In genomic region chr19:49592486-49593232, GRCh38 we compare ENCODE assay signal across 8 cellular contexts. TPM values are rescaled to one million over a fixed set of nuclear protein-coding genes. Genes with fewer than 3 reads are reported as not detected.
DNase-seq lines count a peak whose midpoint lies in the region; ATAC-seq and TF ChIP-seq lines count a peak whose summit lies in the region.

No MANE protein-coding gene starts in this region.

- no peaks in the 10 kb centered on the region for H3K9me3 Mint-ChIP-seq in central memory CD8-positive, alpha-beta T cell

- TSS peak; percentile 70 for BruUV-seq in PC-9 (replicated peaks; lab: Mats Ljungman, UMichigan)

- POLR2A ChIA-PET in PC-9 (lab: Charles Lee; ENCODE audit: unreplicated experiment), result interaction anchor here (0.6 to 1.7 kb wide), 5 partner anchors 12 to 322 kb away, joined by 5 to 70 read pairs (median 14); partner anchors contain the start of genes NOSIP, PRRG2, RRAS and SCAF1

- peaks cover 44% of the 10 kb centered on the region for H3K4me1 Mint-ChIP-seq in central memory CD8-positive, alpha-beta T cell

- intact Hi-C loops in PC-9 (cut with micrococcal nuclease; ENCODE audit: unreplicated experiment), result loop anchor here (2.0 kb wide), 1 partner anchor 72 kb away; the partner anchor contains the start of genes BCL2L12 and IRF3

- H2AFZ ChIP-seq in PC-9, result peak overlapping the region; percentile 41; the same call in 1 of the 2 replicates

- H3K27ac ChIP-seq in PC-9, result peak overlapping the region; percentile 35; the same call in 1 of the 2 replicates

- TF ChIP-seq CTCF in PC-9 (conservative IDR thresholded peaks at IDR 0.05), result no peak

- H3K79me2 ChIP-seq in PC-9 (ENCODE audit: low read depth), result peaks cover 46% of the 10 kb centered on the region

- peaks cover 37% of the 10 kb centered on the region for H3F3A ChIP-seq in PC-9 (ENCODE audit: insufficient read depth, low read depth)

- peak overlapping the region; percentile 88 for H3K4me3 Mint-ChIP-seq in central memory CD8-positive, alpha-beta T cell

- no peaks in the 10 kb centered on the region for H3K9me3 ChIP-seq in PC-9 (ENCODE audit: insufficient read depth, low read depth)
- no peaks in the 10 kb centered on the region for H3K9me3 ChIP-seq in mononuclear cell (ENCODE audit: low read depth, low read length)

- H3K4me1 ChIP-seq in PC-9 (replicated peaks; ENCODE audit: insufficient read depth) (peaks cover 9% of the 10 kb centered on the region; the same call in 1 of the 2 replicates), mononuclear cell (ENCODE audit: insufficient read depth, low read length) (peaks cover 20% of the 10 kb centered on the region)

- CTCF ChIA-PET in PC-9 (lab: Charles Lee), result interaction anchor here (0.7 kb wide), 1 partner anchor 75 kb away, joined by 13 read pairs; no protein-coding TSS in a partner anchor

- DNase-seq in activated T-cell treated with anti-CD3 and anti-CD28 coated beads for 48 hours (ENCODE audit: low read depth) (peak; percentile 15), activated T-cell treated with anti-CD3 and anti-CD28 coated beads for 4 hours (no peak), PC-9 (peak; percentile 33 to 58)
- DNase-seq in central memory CD8-positive, alpha-beta T cell (ENCODE audit: low spot score in 2 of 2), result no peak

- peak overlapping the region; percentile 79 for H3K27ac Mint-ChIP-seq in central memory CD8-positive, alpha-beta T cell (ENCODE audit: low read depth)

- ATAC-seq in central memory CD8-positive, alpha-beta T cell (replicated peaks; ENCODE audit: extremely low read depth, poor library complexity, severe bottlenecking), result no peak
- ATAC-seq in GM21526 (IDR thresholded peaks at IDR 0.05; ENCODE audit: low FRiP score, unreplicated experiment), result no peak
- no peak for ATAC-seq in GM19351 (IDR thresholded peaks at IDR 0.05; ENCODE audit: unreplicated experiment)
- no peak for ATAC-seq in HG03457 (IDR thresholded peaks at IDR 0.05; ENCODE audit: unreplicated experiment)

- H3K4me2 ChIP-seq in PC-9, result peak overlapping the region; percentile 95

- H3K36me3 ChIP-seq in PC-9 (ENCODE audit: low read depth), result no peaks in the 10 kb centered on the region

- H3K27me3 Mint-ChIP-seq in central memory CD8-positive, alpha-beta T cell, result no peaks in the 10 kb centered on the region

- peak overlapping the region; percentile 89 for H3K4me3 ChIP-seq in PC-9
- H3K4me3 ChIP-seq in mononuclear cell (ENCODE audit: low read length), result peak overlapping the region; percentile 75

- no peaks in the 10 kb centered on the region for H3K27me3 ChIP-seq in PC-9 (ENCODE audit: insufficient read depth, low read depth)
- no peaks in the 10 kb centered on the region for H3K27me3 ChIP-seq in mononuclear cell (ENCODE audit: insufficient read depth, low read length)

- H4K20me1 ChIP-seq in PC-9 (ENCODE audit: insufficient read depth), result peaks cover 18% of the 10 kb centered on the region

- peaks cover 37% of the 10 kb centered on the region for H3K36me3 Mint-ChIP-seq in central memory CD8-positive, alpha-beta T cell (ENCODE audit: insufficient read depth)

- H3K9me2 ChIP-seq in PC-9 (ENCODE audit: insufficient read depth), result no peaks in the 10 kb centered on the region

RNA-seq across cellular contexts. Expression of gene PRR12, which starts 1.7 kb away (rescaled TPM):
- total RNA-seq in PC-9 (2021) (40.4 and 41.3 TPM in 2 replicates), mononuclear cell (6.4 TPM)

RNA-seq across cellular contexts. Expression of gene PRRG2, which starts 11.5 kb away (rescaled TPM):
- total RNA-seq in PC-9 (2021) (16.2 TPM in 2 replicates), mononuclear cell (1.4 TPM)

RNA-seq across cellular contexts. Expression of gene NOSIP, which starts 12.3 kb away (rescaled TPM):
- 63.6 and 71.3 TPM in 2 replicates for total RNA-seq in PC-9 (2021)
- total RNA-seq in mononuclear cell, result 88.6 TPM

RNA-seq across cellular contexts. Expression of gene RRAS, which starts 47.3 kb away (rescaled TPM):
- 36.6 and 40.6 TPM in 2 replicates for total RNA-seq in PC-9 (2021)
- total RNA-seq in mononuclear cell, result 8.7 TPM

RNA-seq across cellular contexts. Expression of gene SCAF1, which starts 49.4 kb away (rescaled TPM):
- total RNA-seq in PC-9 (2021) (86.9 and 91.3 TPM in 2 replicates), mononuclear cell (8.9 TPM)

Comparison
In these comparisons a context has a peak if more than half of its experiments do, and no peak if none do; other contexts are left out.
1. DNase-seq: peak in activated T-cell treated with anti-CD3 and anti-CD28 coated beads for 48 hours (single experiment) and PC-9 (2 of 2); none in activated T-cell treated with anti-CD3 and anti-CD28 coated beads for 4 hours (single experiment) and central memory CD8-positive, alpha-beta T cell (0 of 2).